In genomic region chr17:13182854-13183253, GRCh38 we compare ENCODE assay signal across 1 cellular context.
TF ChIP-seq lines count a peak whose summit lies in the region.

No MANE protein-coding gene starts in this region.

TF ChIP-seq in HepG2, 621 proteins besides CTCF, POLR2A, EP300 and RAD21 (continued from another document and continues in another):
- TF ChIP-seq ZNF609 (CRISPR knock-in tag; IDR thresholded peaks at IDR 0.05; ENCODE audit: borderline replicate concordance) (peak; percentile 30; the same call in 1 of the 2 replicates), THRA (CRISPR knock-in tag; IDR thresholded peaks at IDR 0.05; ENCODE audit: borderline replicate concordance) (peak; percentile 56; the same call in 1 of the 2 replicates), ZFP90 (CRISPR knock-in tag; IDR thresholded peaks at IDR 0.05; ENCODE audit: borderline replicate concordance) (no peak), FOXP4 (CRISPR knock-in tag; IDR thresholded peaks at IDR 0.05) (peak; percentile 66), RXRB (CRISPR knock-in tag; IDR thresholded peaks at IDR 0.05; ENCODE audit: borderline replicate concordance) (peak; percentile 63), MYNN (CRISPR knock-in tag; IDR thresholded peaks at IDR 0.05; ENCODE audit: low read depth) (no peak), HDAC1 (CRISPR knock-in tag; IDR thresholded peaks at IDR 0.05) (peak; percentile 44; the same call in 1 of the 2 replicates), PLSCR1 (CRISPR knock-in tag; IDR thresholded peaks at IDR 0.05; ENCODE audit: borderline replicate concordance) (no peak), SCMH1 (CRISPR knock-in tag; IDR thresholded peaks at IDR 0.05; ENCODE audit: borderline replicate concordance) (no peak), ZMYM3 (CRISPR knock-in tag; IDR thresholded peaks at IDR 0.05) (0 out of 2 replicates have a peak, but pooled peaks have one; percentile 12), TMF1 (CRISPR knock-in tag; IDR thresholded peaks at IDR 0.05; ENCODE audit: low read depth) (no peak), CBX5 (CRISPR knock-in tag; IDR thresholded peaks at IDR 0.05; ENCODE audit: borderline replicate concordance) (no peak), LBX2 (CRISPR knock-in tag; IDR thresholded peaks at IDR 0.05; ENCODE audit: borderline replicate concordance) (no peak), GTF3A (CRISPR knock-in tag; conservative IDR thresholded peaks at IDR 0.05) (no peak), ZC3H13 (CRISPR knock-in tag; IDR thresholded peaks at IDR 0.05) (no peak), ZNF446 (CRISPR knock-in tag; IDR thresholded peaks at IDR 0.05) (no peak), ZSCAN29 (CRISPR knock-in tag; conservative IDR thresholded peaks at IDR 0.05) (no peak), U2AF1 (optimal IDR thresholded peaks at IDR 0.05; ENCODE audit: low read depth, low read length) (no peak), ZBTB1 (CRISPR knock-in tag; IDR thresholded peaks at IDR 0.05; ENCODE audit: borderline replicate concordance) (no peak), ZNF501 (CRISPR knock-in tag; IDR thresholded peaks at IDR 0.05) (0 out of 2 replicates have a peak, but pooled peaks have one; percentile 16), ZNF230 (CRISPR knock-in tag; IDR thresholded peaks at IDR 0.05) (no peak), IRF1 (CRISPR knock-in tag; IDR thresholded peaks at IDR 0.05; ENCODE audit: low read depth) (no peak), NR2F6 (IDR thresholded peaks at IDR 0.05) (peak; percentile 82), NR2F6 (CRISPR knock-in tag; IDR thresholded peaks at IDR 0.05) (peak; percentile 76), ZBTB21 (CRISPR knock-in tag; IDR thresholded peaks at IDR 0.05) (no peak), MIXL1 (CRISPR knock-in tag; IDR thresholded peaks at IDR 0.05) (0 out of 2 replicates have a peak, but pooled peaks have one; percentile 41), PITX1 (CRISPR knock-in tag; IDR thresholded peaks at IDR 0.05) (peak; percentile 37; the same call in 1 of the 2 replicates), POGZ (CRISPR knock-in tag; IDR thresholded peaks at IDR 0.05) (no peak), MYPOP (CRISPR knock-in tag; IDR thresholded peaks at IDR 0.05) (no peak), MED1 (CRISPR knock-in tag; IDR thresholded peaks at IDR 0.05) (peak; percentile 24; the same call in 1 of the 2 replicates), ZBTB7B (CRISPR knock-in tag; IDR thresholded peaks at IDR 0.05) (peak; percentile 68; the same call in 1 of the 2 replicates), TBX2 (CRISPR knock-in tag; IDR thresholded peaks at IDR 0.05; ENCODE audit: borderline replicate concordance) (no peak; the same call in 1 of the 2 replicates), ZNF503 (CRISPR knock-in tag; IDR thresholded peaks at IDR 0.05) (0 out of 2 replicates have a peak, but pooled peaks have one; percentile 43), ZNF335 (CRISPR knock-in tag; IDR thresholded peaks at IDR 0.05) (no peak), ZBED4 (CRISPR knock-in tag; IDR thresholded peaks at IDR 0.05; ENCODE audit: borderline replicate concordance) (no peak), ZNF678 (CRISPR knock-in tag; IDR thresholded peaks at IDR 0.05) (no peak), ATF6 (CRISPR knock-in tag; conservative IDR thresholded peaks at IDR 0.05) (no peak), ZNF616 (CRISPR knock-in tag; IDR thresholded peaks at IDR 0.05; ENCODE audit: low read depth) (no peak), PLRG1 (conservative IDR thresholded peaks at IDR 0.05) (no peak), GFI1 (CRISPR knock-in tag; IDR thresholded peaks at IDR 0.05; ENCODE audit: borderline replicate concordance) (peak; percentile 62; the same call in 1 of the 2 replicates), ZMYM4 (CRISPR knock-in tag; IDR thresholded peaks at IDR 0.05) (0 out of 2 replicates have a peak, but pooled peaks have one; percentile 32), ZMAT5 (CRISPR knock-in tag; IDR thresholded peaks at IDR 0.05; ENCODE audit: borderline replicate concordance, low read depth) (no peak), ZFY (CRISPR knock-in tag; IDR thresholded peaks at IDR 0.05) (no peak), SOX5 (CRISPR knock-in tag; IDR thresholded peaks at IDR 0.05; ENCODE audit: borderline replicate concordance) (peak; percentile 21; the same call in 1 of the 2 replicates)
